In genomic region chr3:159748408-159748807, GRCh38 we compare ENCODE assay signal across 22 cellular contexts.
DNase-seq lines count a peak whose midpoint lies in the region; ATAC-seq and TF ChIP-seq lines count a peak whose summit lies in the region.
"Had no signal": no experiment of that assay in that cellular context is flagged by ENCODE, and none has a peak within 500 bp of the region (broad histone marks: within the 10 kb centered on the region; RNA-seq: fewer than 3 reads in every experiment).

No MANE protein-coding gene starts in this region.

- no peak overlapping the region for H3K4ac ChIP-seq in IMR-90 (ENCODE audit: low read depth, low read length)

- H2AK5ac ChIP-seq in IMR-90 (ENCODE audit: low read depth, low read length), result no peak overlapping the region

- H3K23ac ChIP-seq in IMR-90 (ENCODE audit: low read depth, low read length), result no peak overlapping the region

- H3K4me2 ChIP-seq in IMR-90 (ENCODE audit: low read depth, low read length), result no peak overlapping the region
- H3K4me2 ChIP-seq: SK-N-SH had no signal

- H2BK120ac ChIP-seq in IMR-90 (ENCODE audit: low read depth, low read length), result no peak overlapping the region

- no peak overlapping the region for H4K91ac ChIP-seq in IMR-90 (ENCODE audit: insufficient read depth, low read depth, low read length)

- peaks cover 0 to 3% of the 10 kb centered on the region in 2 experiments; a peak in 2 of 4 replicates for H3K79me1 ChIP-seq in IMR-90 (ENCODE audit: low read depth in 1 of 2, low read length in 2 of 2)

- no peak overlapping the region for H2BK20ac ChIP-seq in IMR-90 (ENCODE audit: low read depth, low read length)

- H3K27me3 ChIP-seq in IMR-90 (ENCODE audit: control insufficient read depth, insufficient read depth, low read length), result no peaks in the 10 kb centered on the region
- H3K27me3 ChIP-seq: BE2C had no signal

- no peak overlapping the region for H2AK9ac ChIP-seq in IMR-90 (replicated peaks; ENCODE audit: low read depth, low read length, poor library complexity)

- H2AFZ ChIP-seq in IMR-90 (replicated peaks; ENCODE audit: low read length, poor library complexity), result no peak overlapping the region

- TF ChIP-seq RAD21 in IMR-90 (IDR thresholded peaks at IDR 0.05; ENCODE audit: low read length), result no peak

- H4K8ac ChIP-seq in IMR-90 (ENCODE audit: low read depth in 2 of 2, low read length in 2 of 2), result no peak overlapping the region; a peak in 1 of 4 replicates

- no peak for TF ChIP-seq CTCF in IMR-90 (conservative IDR thresholded peaks at IDR 0.05; ENCODE audit: low read depth, low read length)

- in situ Hi-C loops in IMR-90 (cut with MboI; ENCODE audit: low sequenced_read_pairs), result no loop called here

- no TSS peak for BruUV-seq in IMR-90 (replicated peaks; lab: Mats Ljungman, UMichigan)

- H3K14ac ChIP-seq in IMR-90 (replicated peaks; ENCODE audit: low read depth, low read length), result no peak overlapping the region

- peak; percentile 30 for DNase-seq in EH (ENCODE audit: low read depth)
- no peak for DNase-seq in IMR-90
- peak; percentile 21 for DNase-seq in kidney glomerular epithelial cell (lab: John Stamatoyannopoulos, UW)
- DNase-seq in renal cortical epithelial cell (ENCODE audit: low read depth), result peak; percentile 77
- DNase-seq in COLO668 (lab: John Stamatoyannopoulos, UW; ENCODE audit: unreplicated experiment), result no peak
- no peak for DNase-seq in DMS153 (lab: John Stamatoyannopoulos, UW)
- DNase-seq: BE2C; CD8-positive, alpha-beta memory T cell; DMS53; GDM1; KG1; NCI-H1092; NCI-H1417 treated with DMSO at 0.1 percent for 48 hours; NCI-H1694 treated with DMSO at 0.1 percent for 48 hours; NCI-H2081; NCI-H2227 treated with DMSO at 0.1 percent for 48 hours; NCI-H510A; NCI-H69; SK-N-SH; SW 1271 had no signal

- H3K4me1 ChIP-seq in IMR-90 (ENCODE audit: control insufficient read depth, insufficient read depth, low read length), result peaks cover 5% of the 10 kb centered on the region
- H3K4me1 ChIP-seq: BE2C had no signal

- H3K9ac ChIP-seq in IMR-90 (ENCODE audit: low read depth, low read length), result no peak overlapping the region
- H3K9ac ChIP-seq: SK-N-SH had no signal

- no peaks in the 10 kb centered on the region for H4K20me1 ChIP-seq in IMR-90 (ENCODE audit: insufficient read depth, low read length)

- H3K36me3 ChIP-seq in IMR-90 (ENCODE audit: control insufficient read depth, insufficient read depth, low read length), result no peaks in the 10 kb centered on the region
- H3K36me3 ChIP-seq: BE2C had no signal

- CTCF ChIA-PET in IMR-90 (lab: Yijun Ruan, JAX), result no interaction called here

- dilution Hi-C loops in IMR-90 (cut with HindIII; ENCODE audit: low sequenced_read_pairs, unreplicated experiment), result no loop called here

- no peak overlapping the region for H3K18ac ChIP-seq in IMR-90 (ENCODE audit: low read depth, low read length)

- peak overlapping the region; percentile 63; the same call in 1 of the 2 replicates for H4K5ac ChIP-seq in IMR-90 (ENCODE audit: low read depth, low read length)

- no peak overlapping the region for H3K27ac ChIP-seq in IMR-90 (ENCODE audit: insufficient read depth, low read length)

- POLR2A ChIA-PET in IMR-90 (lab: Charles Lee; ENCODE audit: unreplicated experiment), result no interaction called here

- H3K9me3 ChIP-seq in IMR-90 (ENCODE audit: control insufficient read depth, insufficient read depth, low read length), result no peaks in the 10 kb centered on the region
- H3K9me3 ChIP-seq: BE2C, SK-N-SH had no signal

- H2BK15ac ChIP-seq in IMR-90 (ENCODE audit: low read depth, low read length), result no peak overlapping the region

- H3K56ac ChIP-seq in IMR-90 (ENCODE audit: extremely low read depth, insufficient read depth, low read length), result no peak overlapping the region

- no CpG with 5 or more reads among the region's 1 CpG for WGBS in IMR-90 (ENCODE audit: extremely low coverage in 2 of 2, insufficient read length in 1 of 2), 2 experiments

- no peaks in the 10 kb centered on the region; the same call in 1 of the 2 replicates for H3K9me1 ChIP-seq in IMR-90 (ENCODE audit: insufficient read depth, low read length)

- no peak for ATAC-seq in IMR-90 (ENCODE audit: low read depth)
- ATAC-seq in HG03457 (IDR thresholded peaks at IDR 0.05; ENCODE audit: unreplicated experiment), result no peak
- ATAC-seq: HCT116 had no signal

- no peak overlapping the region for H2BK5ac ChIP-seq in IMR-90 (ENCODE audit: low read depth, low read length, poor library complexity, severe bottlenecking)

- H3K4me3 ChIP-seq in IMR-90 (ENCODE audit: insufficient read depth, low read depth, low read length), result no peak overlapping the region

- intact Hi-C loops in IMR-90 (cut with micrococcal nuclease), result no loop called here

- no peak for TF ChIP-seq POLR2A in IMR-90 (IDR thresholded peaks at IDR 0.05; ENCODE audit: low read depth, low read length)

TF ChIP-seq in IMR-90, 13 proteins besides CTCF, POLR2A, EP300 and RAD21:
- TF ChIP-seq RFX5 (IDR thresholded peaks at IDR 0.05; ENCODE audit: low read depth, low read length) (no peak), ELK1 (IDR thresholded peaks at IDR 0.05; ENCODE audit: borderline replicate concordance, low read depth, low read length) (no peak), SMC3 (IDR thresholded peaks at IDR 0.05; ENCODE audit: low read depth, low read length) (no peak), BHLHE40 (IDR thresholded peaks at IDR 0.05; ENCODE audit: low read depth, low read length) (no peak), RCOR1 (IDR thresholded peaks at IDR 0.05; ENCODE audit: insufficient replicate concordance, low read length) (no peak), CHD1 (IDR thresholded peaks at IDR 0.05; ENCODE audit: low read depth, low read length) (no peak), MAZ (IDR thresholded peaks at IDR 0.05; ENCODE audit: borderline replicate concordance, low read depth, low read length) (no peak), CEBPB (IDR thresholded peaks at IDR 0.05; ENCODE audit: low read depth, low read length) (no peak), FOS (IDR thresholded peaks at IDR 0.05; ENCODE audit: low read depth, low read length) (no peak), USF2 (IDR thresholded peaks at IDR 0.05; ENCODE audit: low read depth, low read length) (no peak), MXI1 (IDR thresholded peaks at IDR 0.05; ENCODE audit: borderline replicate concordance, low read depth, low read length) (no peak), NFE2L2 (IDR thresholded peaks at IDR 0.05; ENCODE audit: low read depth, low read length) (no peak), MAFK (IDR thresholded peaks at IDR 0.05; ENCODE audit: low read depth, low read length) (no peak)

Comparison
In these comparisons a context has a peak if more than half of its experiments do, and no peak if none do; other contexts are left out.
1. DNase-seq: peak in EH (single experiment), kidney glomerular epithelial cell (single experiment) and renal cortical epithelial cell (single experiment); none in IMR-90 (single experiment), COLO668 (single experiment) and DMS153 (single experiment).